Comparison of ENCODE assay signal across 24 cellular contexts in genomic region chr12:30982413-30982812, GRCh38. TPM values are rescaled to one million over a fixed set of nuclear protein-coding genes. Genes with fewer than 3 reads are reported as not detected.
DNase-seq lines count a peak whose midpoint lies in the region; FAIRE-seq lines count a peak whose summit lies in the region.
"Had no signal": no experiment of that assay in that cellular context is flagged by ENCODE, and none has a peak within 500 bp of the region (broad histone marks: within the 10 kb centered on the region; RNA-seq: fewer than 3 reads in every experiment).

No MANE protein-coding gene starts in this region.

- H3K9me3 ChIP-seq in neuronal stem cell (replicated peaks in 1 of 2; ENCODE audit: control insufficient read depth in 2 of 2, insufficient read depth in 1 of 2, low read depth in 1 of 2, low read length in 2 of 2) (no peaks in the 10 kb centered on the region), small intestine (ENCODE audit: control insufficient read depth, low read depth) (no peaks in the 10 kb centered on the region)
- H3K9me3 ChIP-seq: A549; BE2C; BLaER1 treated with 17β-estradiol and CSF1 and Interleukin-3, amounts not matched to agents 10 nM and 100 nM had no signal

- H2AFZ ChIP-seq in neuronal stem cell (ENCODE audit: low read length), result no peak overlapping the region
- H2AFZ ChIP-seq: GM23248 had no signal

- no peak overlapping the region for H3K27ac ChIP-seq in neuronal stem cell (replicated peaks; ENCODE audit: low read length)
- H3K27ac ChIP-seq in small intestine (ENCODE audit: low read depth in 1 of 2, low read length in 1 of 2), result no peak overlapping the region
- H3K27ac ChIP-seq: A549; BLaER1 treated with 17β-estradiol and CSF1 and Interleukin-3, amounts not matched to agents 10 nM and 100 nM; GM23248 had no signal

- WGBS in neuronal stem cell (ENCODE audit: extremely low coverage in 2 of 2, insufficient read length in 2 of 2, insufficient replicate concordance in 1 of 2), 2 donors, result no CpG with 5 or more reads among the region's 12 CpGs
- WGBS in small intestine, 3 donors, result 90 to 95% (median 91%) methylated on average over 12 of the region's 12 CpGs

- no peak overlapping the region for H4K91ac ChIP-seq in neuronal stem cell (ENCODE audit: low read depth, low read length, poor library complexity)

- H3K4ac ChIP-seq in neuronal stem cell (ENCODE audit: low read length), result no peak overlapping the region

- H3K18ac ChIP-seq in neuronal stem cell (ENCODE audit: low read length), result peak overlapping the region; percentile 32

- FAIRE-seq in small intestine (lab: Jason Lieb, UNC), result no peak
- FAIRE-seq: A549, D721Med, G401.6, GM12878, GM19239 had no signal

- H2BK15ac ChIP-seq in neuronal stem cell (ENCODE audit: low read length), result no peak overlapping the region

- H3K4me1 ChIP-seq in neuronal stem cell (ENCODE audit: control insufficient read depth in 2 of 2, insufficient read depth in 1 of 2, low read depth in 1 of 2, low read length in 2 of 2) (peaks cover 3 to 8% of the 10 kb centered on the region in 2 donors), small intestine (ENCODE audit: control insufficient read depth in 2 of 2, insufficient read depth in 1 of 2, low read depth in 1 of 2, low read length in 1 of 2) (no peaks in the 10 kb centered on the region)
- H3K4me1 ChIP-seq: A549; BE2C; BLaER1 treated with 17β-estradiol and CSF1 and Interleukin-3, amounts not matched to agents 10 nM and 100 nM had no signal

- no peak overlapping the region for H3K14ac ChIP-seq in neuronal stem cell (ENCODE audit: low read length)

- H2BK120ac ChIP-seq in neuronal stem cell (ENCODE audit: low read depth, low read length), result no peak overlapping the region

- H3K27me3 ChIP-seq in neuronal stem cell (ENCODE audit: control insufficient read depth in 3 of 3, insufficient read depth in 3 of 3, low read depth in 1 of 3, low read length in 3 of 3) (no peaks in the 10 kb centered on the region), small intestine (ENCODE audit: control insufficient read depth in 2 of 2, insufficient read depth in 2 of 2, low read length in 2 of 2) (no peaks in the 10 kb centered on the region)
- H3K27me3 ChIP-seq: BE2C; BLaER1 treated with 17β-estradiol and CSF1 and Interleukin-3, amounts not matched to agents 10 nM and 100 nM had no signal

- no peak overlapping the region for H2BK5ac ChIP-seq in neuronal stem cell (ENCODE audit: low read length)

- no peak overlapping the region for H3K4me2 ChIP-seq in neuronal stem cell (ENCODE audit: insufficient read depth, low read length, poor library complexity, severe bottlenecking)
- H3K4me2 ChIP-seq: A549; BLaER1 treated with 17β-estradiol and CSF1 and Interleukin-3, amounts not matched to agents 10 nM and 100 nM had no signal

- H3K9ac ChIP-seq in neuronal stem cell (ENCODE audit: low read depth, low read length, poor library complexity), result no peak overlapping the region
- H3K9ac ChIP-seq: BLaER1 treated with 17β-estradiol and CSF1 and Interleukin-3, amounts not matched to agents 10 nM and 100 nM; GM23248 had no signal

- H3K36me3 ChIP-seq in neuronal stem cell (replicated peaks in 1 of 2; ENCODE audit: control insufficient read depth in 2 of 2, insufficient read depth in 2 of 2, low read length in 2 of 2) (no peaks in the 10 kb centered on the region), small intestine (ENCODE audit: control insufficient read depth in 2 of 2, insufficient read depth in 2 of 2, low read length in 2 of 2) (no peaks in the 10 kb centered on the region)
- H3K36me3 ChIP-seq: BE2C; BLaER1 treated with 17β-estradiol and CSF1 and Interleukin-3, amounts not matched to agents 10 nM and 100 nM had no signal

- peak; percentile 89 for DNase-seq in DMS53 (lab: John Stamatoyannopoulos, UW)
- DNase-seq in NCI-H526 (lab: John Stamatoyannopoulos, UW), result peak; percentile 69 to 90
- DNase-seq in SHP77 (lab: John Stamatoyannopoulos, UW), result peak; percentile 76 to 93
- no peak for DNase-seq in neuronal stem cell (ENCODE audit: low spot score)
- DNase-seq in NCI-H187 treated with DMSO at 0.1 percent for 48 hours (lab: John Stamatoyannopoulos, UW), result no peak
- no peak for DNase-seq in small intestine
- DNase-seq in GF-D8 (lab: John Stamatoyannopoulos, UW), result no peak
- DNase-seq: 8988T; ACHN; AML-193; BE2C; CD4-positive, alpha-beta T cell; CD8-positive, alpha-beta memory T cell; DMS 273 treated with DMSO at 0.1 percent for 48 hours; DND-41; GM23248; H9 had no signal

- H3K23ac ChIP-seq in neuronal stem cell (ENCODE audit: low read depth, low read length, poor library complexity), result no peak overlapping the region

- H3K4me3 ChIP-seq in neuronal stem cell (ENCODE audit: low read length in 2 of 2), result no peak overlapping the region
- H3K4me3 ChIP-seq in small intestine (ENCODE audit: low read depth in 1 of 2, low read length in 2 of 2), result no peak overlapping the region
- H3K4me3 ChIP-seq: A549; BLaER1 treated with 17β-estradiol and CSF1 and Interleukin-3, amounts not matched to agents 10 nM and 100 nM; GM12878; GM23248 had no signal

- no peak overlapping the region for H2BK12ac ChIP-seq in neuronal stem cell (ENCODE audit: low read length)

- no peaks in the 10 kb centered on the region for H3K79me1 ChIP-seq in neuronal stem cell (ENCODE audit: low read depth, low read length)

- no peak overlapping the region for H4K8ac ChIP-seq in neuronal stem cell (ENCODE audit: low read depth, low read length)

- H2AK5ac ChIP-seq in neuronal stem cell (ENCODE audit: low read depth, low read length), result no peak overlapping the region

RNA-seq across cellular contexts. Expression of gene TSPAN11, which starts 55.9 kb away (rescaled TPM):
- polyA plus RNA-seq in neuronal stem cell (2013, experiment 1 of 2), result 19.5 TPM
- polyA plus RNA-seq in neuronal stem cell (2013, experiment 2 of 2), result 18.4 TPM
- 1 to 10 TPM in 1 of 3 donors, under 1 TPM in 1, not detected in 1; 0.54 to 3.9 TPM for polyA plus RNA-seq in small intestine
- polyA plus RNA-seq: CD14-positive monocyte; CD8-positive, alpha-beta memory T cell had no signal

Comparison
In these comparisons a context has a peak if more than half of its experiments do, and no peak if none do; other contexts are left out.
1. DNase-seq: peak in DMS53 (single experiment), NCI-H526 (2 of 2) and SHP77 (2 of 2); none in neuronal stem cell (single experiment), NCI-H187 treated with DMSO at 0.1 percent for 48 hours (single experiment), small intestine (single experiment) and GF-D8 (single experiment).